Comparison of ENCODE assay signal across 8 cellular contexts in the genomic region with DNA sequence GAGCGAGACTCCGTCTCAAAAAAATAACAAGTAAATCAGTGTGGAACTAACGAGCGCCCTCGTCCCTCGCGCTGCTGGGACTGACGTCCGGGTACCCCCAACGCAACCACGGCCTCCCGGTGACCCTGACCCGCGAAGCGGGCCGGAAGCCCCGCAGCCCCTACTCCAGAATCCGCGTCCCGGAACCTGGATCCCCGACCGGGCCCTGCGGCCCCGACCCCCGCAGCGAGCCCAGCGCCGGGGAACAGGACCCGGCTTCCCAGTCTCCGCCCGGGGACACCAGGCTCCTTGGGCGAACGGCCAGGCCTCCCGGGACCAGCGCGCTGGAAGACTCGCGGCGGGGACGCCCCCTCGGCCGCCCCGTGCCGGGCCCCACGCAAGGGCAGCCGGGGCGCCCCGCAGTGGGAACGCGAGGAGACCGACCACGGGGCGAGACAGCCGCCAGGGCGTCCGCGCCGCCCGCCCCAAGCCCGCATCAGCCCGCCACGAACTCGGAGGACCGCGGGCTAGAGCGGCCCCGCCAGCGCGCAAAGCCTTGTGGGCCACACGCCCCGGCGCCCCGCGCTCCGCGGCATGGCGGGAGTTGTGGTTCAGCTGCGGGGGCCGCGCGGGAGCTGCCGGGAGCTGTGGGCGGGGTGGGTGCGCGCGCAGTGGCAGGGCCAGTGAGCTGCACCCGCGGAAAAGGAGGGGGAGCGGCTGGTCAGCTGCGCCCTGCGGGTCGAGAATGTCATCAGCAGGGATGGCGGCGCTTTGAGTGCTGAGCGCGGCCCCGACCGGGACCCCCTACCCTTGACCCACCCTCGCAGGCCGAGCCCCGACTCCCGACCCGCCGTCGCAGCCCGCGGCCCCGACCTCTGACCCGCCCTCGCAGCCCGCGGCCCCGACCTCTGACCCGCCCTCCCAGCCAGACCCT. TPM values are rescaled to one million over a fixed set of nuclear protein-coding genes. Genes with fewer than 3 reads are reported as not detected.
A peak's percentile ranks its signal among the peaks of the same experiment; 100 is the strongest.
DNase-seq lines count a peak whose midpoint lies in the region; ATAC-seq and TF ChIP-seq lines count a peak whose summit lies in the region.

No MANE protein-coding gene starts in this region.

- 0 out of 2 replicates have a peak overlapping the region, but pooled peaks have one; percentile 59 for H3K27ac ChIP-seq in GM23338 (ENCODE audit: low read depth)
- peak overlapping the region; percentile 87 for H3K27ac ChIP-seq in RWPE1
- H3K27ac ChIP-seq in neural cell (ENCODE audit: low read length): peak overlapping the region; percentile 91

- H3K9me3 Mint-ChIP-seq in GM23338: peaks cover 7% of the 10 kb centered on the region
- H3K9me3 Mint-ChIP-seq in stimulated activated naive CD8-positive, alpha-beta T cell treated with anti-CD3 and anti-CD28 coated beads, Interleukin-15, Interleukin-2, amounts not matched to agents 100 ng/mL and 50 ng/mL, for 24 hours: no peaks in the 10 kb centered on the region

- no peaks in the 10 kb centered on the region for H3K79me2 ChIP-seq in GM23338 (replicated peaks; ENCODE audit: insufficient read depth)
- H3K79me2 ChIP-seq in neural cell (replicated peaks; ENCODE audit: insufficient read depth, low read length): no peaks in the 10 kb centered on the region

- TF ChIP-seq EP300 in neural cell (conservative IDR thresholded peaks at IDR 0.05; ENCODE audit: poor library complexity, severe bottlenecking): peak; percentile 45

- peak overlapping the region; percentile 85 for H2AFZ ChIP-seq in GM23338
- peak overlapping the region; percentile 21 for H2AFZ ChIP-seq in neural cell (ENCODE audit: low read depth, low read length)

- peak; percentile 41 for TF ChIP-seq RAD21 in neural cell (conservative IDR thresholded peaks at IDR 0.05)

- DNase-seq in DMS53 treated with DMSO at 0.1 percent for 48 hours (lab: John Stamatoyannopoulos, UW; ENCODE audit: unreplicated experiment): peak; percentile 81
- DNase-seq in GM23338 (ENCODE audit: low spot score): peak; percentile 96
- DNase-seq in LoVo (ENCODE audit: low spot score): peak; percentile 95
- peak; percentile 94 for DNase-seq in RWPE1 (ENCODE audit: low spot score)
- DNase-seq in activated T-helper 9 cell treated with anti-CD3 and anti-CD28 coated beads, Interleukin-2, amount 50 U/mL, for 16 hours (ENCODE audit: low read depth): peak; percentile 87
- DNase-seq in fibroblast of the aortic adventitia (ENCODE audit: low read depth): peak; percentile 91

- H3K4me2 ChIP-seq in GM23338: peak overlapping the region; percentile 92
- peak overlapping the region; percentile 80 for H3K4me2 ChIP-seq in neural cell (ENCODE audit: low read length)

- H3K27me3 ChIP-seq in GM23338 (ENCODE audit: insufficient read depth) (peaks cover 6% of the 10 kb centered on the region; the same call in 1 of the 2 replicates), neural cell (ENCODE audit: insufficient read depth, low read depth, low read length) (no peaks in the 10 kb centered on the region)

- peaks cover 12% of the 10 kb centered on the region for H3F3A ChIP-seq in GM23338 (replicated peaks; ENCODE audit: low read depth)
- no peaks in the 10 kb centered on the region for H3F3A ChIP-seq in neural cell (ENCODE audit: insufficient read depth, low read length, poor library complexity, severe bottlenecking)

- POLR2A ChIA-PET in RWPE1 (lab: Yijun Ruan, JAX; ENCODE audit: low non-redundant PET): no interaction called here

- H3K4me1 Mint-ChIP-seq in GM23338: peaks cover 17% of the 10 kb centered on the region
- peaks cover 19% of the 10 kb centered on the region for H3K4me1 Mint-ChIP-seq in stimulated activated naive CD8-positive, alpha-beta T cell treated with anti-CD3 and anti-CD28 coated beads, Interleukin-15, Interleukin-2, amounts not matched to agents 100 ng/mL and 50 ng/mL, for 24 hours (ENCODE audit: low read depth)

- peaks cover 8% of the 10 kb centered on the region; the same call in 1 of the 2 replicates for H3K4me1 ChIP-seq in GM23338 (ENCODE audit: insufficient read depth)

- peak overlapping the region; percentile 91 for H3K9ac ChIP-seq in neural cell (ENCODE audit: low read length)

- CTCF ChIA-PET in RWPE1 (lab: Yijun Ruan, JAX): interaction anchor here (0.6 kb wide), 1 partner anchor 13 kb away, joined by 3 read pairs; no protein-coding TSS in a partner anchor

- H3K4me3 ChIP-seq in GM23338 (peak overlapping the region; percentile 86), fibroblast of the aortic adventitia (ENCODE audit: low read depth, low read length) (peak overlapping the region; percentile 76), neural cell (ENCODE audit: low read length) (peak overlapping the region; percentile 85)

- no peaks in the 10 kb centered on the region for H4K20me1 ChIP-seq in GM23338 (replicated peaks; ENCODE audit: insufficient read depth)
- H4K20me1 ChIP-seq in neural cell (ENCODE audit: insufficient read depth): no peaks in the 10 kb centered on the region

- H3K9me2 ChIP-seq in GM23338 (ENCODE audit: insufficient read depth) (no peaks in the 10 kb centered on the region), neural cell (ENCODE audit: insufficient read depth, low read length) (no peaks in the 10 kb centered on the region)

- TF ChIP-seq CTCF in GM23338 (conservative IDR thresholded peaks at IDR 0.05; ENCODE audit: low read depth in 2 of 2) (no peak), RWPE1 (conservative IDR thresholded peaks at IDR 0.05; ENCODE audit: low read depth) (no peak), fibroblast of the aortic adventitia (IDR thresholded peaks at IDR 0.05; ENCODE audit: insufficient read depth, low read length) (no peak), neural cell (IDR thresholded peaks at IDR 0.05; ENCODE audit: poor library complexity, severe bottlenecking) (no peak)

- H3K9me3 ChIP-seq in neural cell (ENCODE audit: low read length): no peaks in the 10 kb centered on the region

- H3K27ac Mint-ChIP-seq in GM23338: no peak overlapping the region
- H3K27ac Mint-ChIP-seq in stimulated activated naive CD8-positive, alpha-beta T cell treated with anti-CD3 and anti-CD28 coated beads, Interleukin-15, Interleukin-2, amounts not matched to agents 100 ng/mL and 50 ng/mL, for 24 hours: peak overlapping the region; percentile 85

- no peaks in the 10 kb centered on the region for H3K36me3 Mint-ChIP-seq in GM23338 (ENCODE audit: low read depth)
- no peaks in the 10 kb centered on the region for H3K36me3 Mint-ChIP-seq in stimulated activated naive CD8-positive, alpha-beta T cell treated with anti-CD3 and anti-CD28 coated beads, Interleukin-15, Interleukin-2, amounts not matched to agents 100 ng/mL and 50 ng/mL, for 24 hours (ENCODE audit: low read depth)

- H3K36me3 ChIP-seq in GM23338 (ENCODE audit: insufficient read depth) (no peaks in the 10 kb centered on the region), neural cell (ENCODE audit: insufficient read depth, low read length) (no peaks in the 10 kb centered on the region)

- peak; percentile 85 for ATAC-seq in GM23338

- H3K4me3 Mint-ChIP-seq in GM23338: peak overlapping the region; percentile 79
- peak overlapping the region; percentile 83 for H3K4me3 Mint-ChIP-seq in stimulated activated naive CD8-positive, alpha-beta T cell treated with anti-CD3 and anti-CD28 coated beads, Interleukin-15, Interleukin-2, amounts not matched to agents 100 ng/mL and 50 ng/mL, for 24 hours

- H3K27me3 Mint-ChIP-seq in GM23338 (ENCODE audit: insufficient read depth, low read depth, poor library complexity): peaks cover 30% of the 10 kb centered on the region
- peaks cover 14% of the 10 kb centered on the region for H3K27me3 Mint-ChIP-seq in stimulated activated naive CD8-positive, alpha-beta T cell treated with anti-CD3 and anti-CD28 coated beads, Interleukin-15, Interleukin-2, amounts not matched to agents 100 ng/mL and 50 ng/mL, for 24 hours

RNA-seq across cellular contexts. Expression of gene MADCAM1, which starts 7.5 kb away (rescaled TPM):
- total RNA-seq in GM23338 (2014; rRNA removed; shearing (Covaris generic)): 1.0 and 2.5 TPM in 2 replicates
- polyA plus RNA-seq in GM23338 (2016; fragmentation: Nextera tagmentation; extraction: Ambion mirVana) (2.1 and 3.3 TPM in 2 replicates), neural cell (0.22 and 1.0 TPM in 2 replicates)
- 0.16 and 0.18 TPM in 2 replicates for total RNA-seq in fibroblast of the aortic adventitia (ENCODE audit: low replicate concordance)
- 0.46 and 1.2 TPM in 2 replicates for polyA minus RNA-seq in neural cell

RNA-seq across cellular contexts. Expression of gene TPGS1, which starts 18.5 kb away (rescaled TPM):
- 29.0 and 38.4 TPM in 2 replicates for total RNA-seq in GM23338 (2014; rRNA removed; shearing (Covaris generic))
- polyA plus RNA-seq in GM23338 (2016; fragmentation: Nextera tagmentation; extraction: Ambion mirVana) (11.9 and 14.9 TPM in 2 replicates), neural cell (79.6 and 83.2 TPM in 2 replicates)
- total RNA-seq in fibroblast of the aortic adventitia (ENCODE audit: low replicate concordance): 25.2 and 56.4 TPM in 2 replicates
- polyA minus RNA-seq in neural cell: 41.0 and 47.5 TPM in 2 replicates

RNA-seq across cellular contexts. Expression of gene SHC2, which starts 27.9 kb away (rescaled TPM):
- total RNA-seq in GM23338 (2014; rRNA removed; shearing (Covaris generic)): 2.9 and 4.6 TPM in 2 replicates
- polyA plus RNA-seq in GM23338 (2016; fragmentation: Nextera tagmentation; extraction: Ambion mirVana) (2.2 and 2.6 TPM in 2 replicates), neural cell (75.8 and 81.2 TPM in 2 replicates)
- total RNA-seq in fibroblast of the aortic adventitia (ENCODE audit: low replicate concordance): 0.81 and 3.3 TPM in 2 replicates
- polyA minus RNA-seq in neural cell: 22.7 and 26.1 TPM in 2 replicates

RNA-seq across cellular contexts. Expression of gene CDC34, which starts 42.8 kb away (rescaled TPM):
- total RNA-seq in GM23338 (2014; rRNA removed; shearing (Covaris generic)): 146 and 148 TPM in 2 replicates
- polyA plus RNA-seq in GM23338 (2016; fragmentation: Nextera tagmentation; extraction: Ambion mirVana): 114 and 118 TPM in 2 replicates
- total RNA-seq in fibroblast of the aortic adventitia (ENCODE audit: low replicate concordance): 31.0 and 65.8 TPM in 2 replicates
- polyA plus RNA-seq in neural cell: 155 and 172 TPM in 2 replicates
- 55.0 and 68.7 TPM in 2 replicates for polyA minus RNA-seq in neural cell

RNA-seq across cellular contexts. Expression of gene GZMM, which starts 55.1 kb away (rescaled TPM):
- total RNA-seq in GM23338 (2014; rRNA removed; shearing (Covaris generic)): not detected in 2 replicates
- polyA plus RNA-seq in GM23338 (2016; fragmentation: Nextera tagmentation; extraction: Ambion mirVana) (0.29 TPM in 1 of 2 replicates, not detected in the other), neural cell (0.38 and 0.72 TPM in 2 replicates)
- not detected in 2 replicates for total RNA-seq in fibroblast of the aortic adventitia (ENCODE audit: low replicate concordance)
- not detected in 2 replicates for polyA minus RNA-seq in neural cell

Comparison
In these comparisons a context has a peak if more than half of its experiments do, and no peak if none do; other contexts are left out.
1. Peak in every context shown above with its lines: DNase-seq, ATAC-seq, H3K4me3 ChIP-seq and H3K27ac ChIP-seq.